Comparison of ENCODE assay signal across 9 cellular contexts in the genomic region with DNA sequence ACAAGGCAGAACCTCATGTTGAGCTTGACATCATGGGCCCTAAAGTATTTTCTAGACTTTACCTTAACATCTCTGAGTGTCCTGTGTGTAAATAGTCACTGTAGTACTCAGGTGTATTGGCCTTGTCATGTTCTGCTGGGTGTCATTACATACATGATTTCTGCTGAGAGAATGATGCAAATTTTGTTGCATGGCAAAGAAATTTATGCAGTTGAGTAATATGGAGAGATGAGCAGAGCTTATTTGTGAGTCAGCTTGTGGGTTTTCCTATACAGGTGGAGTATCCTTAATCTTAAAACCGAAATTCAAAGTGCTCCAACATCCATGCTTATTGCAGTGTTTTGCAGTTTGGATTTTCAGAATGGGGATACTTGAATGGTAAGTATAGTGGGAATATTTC. TPM values are rescaled to one million over a fixed set of nuclear protein-coding genes. Genes with fewer than 3 reads are reported as not detected.
DNase-seq lines count a peak whose midpoint lies in the region; ATAC-seq and TF ChIP-seq lines count a peak whose summit lies in the region.
"Had no signal": no experiment of that assay in that cellular context is flagged by ENCODE, and none has a peak within 500 bp of the region (broad histone marks: within the 10 kb centered on the region; RNA-seq: fewer than 3 reads in every experiment).

No MANE protein-coding gene starts in this region.

- 28 to 38% methylated on average over 1 of the region's 1 CpG for WGBS in GM23248 (ENCODE audit: low coverage in 1 of 2, low lambda C conversion rate in 2 of 2, missing lambda C conversion rate in 2 of 2), 2 experiments

- H3K9me2 ChIP-seq in GM23248 (ENCODE audit: insufficient read depth), result no peaks in the 10 kb centered on the region

- peak; percentile 46 for ATAC-seq in GM18858 (IDR thresholded peaks at IDR 0.05; ENCODE audit: unreplicated experiment)
- ATAC-seq in T-helper 17 cell, result no peak
- no peak for ATAC-seq in HG03520 (IDR thresholded peaks at IDR 0.05; ENCODE audit: unreplicated experiment)

- TF ChIP-seq CTCF in nephron (IDR thresholded peaks at IDR 0.05; ENCODE audit: unreplicated experiment in 3 of 3), result no peak

- peaks cover 48% of the 10 kb centered on the region for H3K4me1 ChIP-seq in GM23248 (ENCODE audit: insufficient read depth)

- no peak overlapping the region for H2AFZ ChIP-seq in GM23248

- peak overlapping the region; percentile 90 for H3K4me2 ChIP-seq in GM23248 (ENCODE audit: unreplicated experiment)

- H3K36me3 Mint-ChIP-seq in nephron (ENCODE audit: low read depth) (peaks cover 22% of the 10 kb centered on the region), T-helper 17 cell (ENCODE audit: low read depth) (no peaks in the 10 kb centered on the region)

- H3K27me3 Mint-ChIP-seq in nephron (ENCODE audit: low read depth) (no peaks in the 10 kb centered on the region), T-helper 17 cell (no peaks in the 10 kb centered on the region)

- H3F3A ChIP-seq in GM23248 (ENCODE audit: insufficient read depth), result peaks cover 28% of the 10 kb centered on the region

- H3K27me3 ChIP-seq in GM23248 (replicated peaks; ENCODE audit: insufficient read depth), result no peaks in the 10 kb centered on the region

- no peak overlapping the region for H3K4me3 ChIP-seq in GM23248

- DNase-seq in GM23248, result peak; percentile 70
- DNase-seq in RPMI7951 (ENCODE audit: low read depth), result peak; percentile 31
- DNase-seq in T-helper 17 cell, result no peak
- no peak for DNase-seq in NCI-H774 (lab: John Stamatoyannopoulos, UW)
- no peak for DNase-seq in NCI-H82 (lab: John Stamatoyannopoulos, UW)
- DNase-seq: T1000 had no signal

- no peaks in the 10 kb centered on the region for H3K9me3 Mint-ChIP-seq in nephron

- H3K79me2 ChIP-seq in GM23248 (ENCODE audit: insufficient read depth), result no peaks in the 10 kb centered on the region

- peak overlapping the region; percentile 14 to 39 (median 23) for H3K4me3 Mint-ChIP-seq in nephron
- H3K4me3 Mint-ChIP-seq in T-helper 17 cell, result no peak overlapping the region

- H3K9me3 ChIP-seq in GM23248 (ENCODE audit: low read depth), result no peaks in the 10 kb centered on the region
- H3K9me3 ChIP-seq in T-helper 17 cell (ENCODE audit: control insufficient read depth, low read length, poor library complexity, severe bottlenecking), result no peaks in the 10 kb centered on the region

- peak overlapping the region; percentile 47; the same call in 1 of the 2 replicates for H3K9ac ChIP-seq in GM23248

- H3K4me1 Mint-ChIP-seq in nephron, result peaks cover 64% of the 10 kb centered on the region
- H3K4me1 Mint-ChIP-seq in T-helper 17 cell, result peaks cover 13% of the 10 kb centered on the region

- H3K36me3 ChIP-seq in GM23248 (ENCODE audit: low read depth), result no peaks in the 10 kb centered on the region

- H4K20me1 ChIP-seq in GM23248 (ENCODE audit: insufficient read depth), result no peaks in the 10 kb centered on the region

- peak overlapping the region; percentile 82 for H3K27ac ChIP-seq in GM23248

- H3K27ac Mint-ChIP-seq in nephron (peak overlapping the region; percentile 87 to 97 (median 90)), T-helper 17 cell (no peak overlapping the region)

- in situ Hi-C loops in GM23248 (cut with MboI), result no loop called here

RNA-seq across cellular contexts. Expression of gene RGL1, which starts 36.6 kb away (rescaled TPM):
- 8.6 and 13.4 TPM in 2 replicates for total RNA-seq in GM23248 (2014; rRNA removed; shearing (Covaris generic))
- 9.2 and 9.4 TPM in 2 replicates for polyA plus RNA-seq in GM23248 (2016; fragmentation: Nextera tagmentation; extraction: Ambion mirVana)
- 19.2 and 23.6 TPM in 2 replicates for total RNA-seq in RPMI7951 (2014; rRNA removed; shearing (Covaris generic))
- 1 to 10 TPM; 1.0 to 1.4 TPM for total RNA-seq in T-helper 17 cell

Comparison
In these comparisons a context has a peak if more than half of its experiments do, and no peak if none do; other contexts are left out.
1. DNase-seq: peak in GM23248 (single experiment) and RPMI7951 (single experiment); none in T-helper 17 cell (0 of 3), NCI-H774 (single experiment) and NCI-H82 (single experiment).